In the genomic region with DNA sequence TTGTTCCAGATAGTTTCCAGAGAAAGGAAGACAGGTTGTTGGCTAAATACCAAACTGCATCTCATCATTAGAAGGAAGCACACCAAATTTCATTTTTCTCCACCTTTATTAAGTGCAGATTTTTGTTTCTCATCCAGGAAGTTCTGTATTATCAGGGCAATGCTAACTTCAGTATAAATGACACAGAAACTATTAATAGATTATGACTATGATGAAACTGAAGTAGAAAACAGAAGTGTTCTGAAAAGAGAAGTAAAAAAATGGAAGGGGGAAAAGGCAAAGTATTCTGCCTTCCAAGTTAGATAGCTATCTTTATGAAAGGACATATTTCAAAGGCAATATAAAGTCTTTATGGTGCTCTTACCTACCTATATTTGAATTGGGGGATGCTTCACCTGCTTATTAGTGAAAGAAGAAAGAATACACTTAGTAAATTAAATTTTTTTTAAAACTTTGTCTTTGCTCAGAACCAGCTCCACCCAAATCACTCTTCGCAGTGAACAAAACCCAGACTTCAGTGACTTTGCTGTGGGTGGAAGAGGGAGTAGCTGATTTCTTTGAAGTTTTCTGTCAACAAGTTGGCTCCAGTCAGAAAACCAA, we compare ENCODE assay signal across 1 cellular context.
TF ChIP-seq lines count a peak whose summit lies in the region.

No MANE protein-coding gene starts in this region.

TF ChIP-seq in GM12878, 131 proteins besides CTCF, POLR2A, EP300 and RAD21 (continued from another document and continues in another):
- TF ChIP-seq SKIL (IDR thresholded peaks at IDR 0.05; ENCODE audit: low read depth, poor library complexity, severe bottlenecking) (no peak), SREBF2 (IDR thresholded peaks at IDR 0.05; ENCODE audit: low read length) (no peak), NR2C2 (IDR thresholded peaks at IDR 0.05; ENCODE audit: borderline replicate concordance, control insufficient read depth, insufficient read length, low read depth) (no peak), HDAC6 (IDR thresholded peaks at IDR 0.05; ENCODE audit: unreplicated experiment) (no peak), FOXK2 (IDR thresholded peaks at IDR 0.05) (no peak), SRF (IDR thresholded peaks at IDR 0.05; ENCODE audit: low read depth in 2 of 2, low read length in 2 of 2) (no peak), NFXL1 (IDR thresholded peaks at IDR 0.05; ENCODE audit: borderline replicate concordance) (no peak), ZNF592 (IDR thresholded peaks at IDR 0.05) (no peak), PRDM15 (CRISPR knock-in tag; IDR thresholded peaks at IDR 0.05) (no peak), IRF4 (IDR thresholded peaks at IDR 0.05; ENCODE audit: low read depth, low read length) (no peak), MXI1 (IDR thresholded peaks at IDR 0.05; ENCODE audit: low read depth, low read length) (no peak), RUNX3 (IDR thresholded peaks at IDR 0.05; ENCODE audit: low read length) (peak; percentile 59), STAT1 (conservative IDR thresholded peaks at IDR 0.05) (no peak), ZBTB4 (CRISPR knock-in tag; IDR thresholded peaks at IDR 0.05) (no peak), TBL1XR1 (IDR thresholded peaks at IDR 0.05; ENCODE audit: low read depth, low read length) (no peak; the same call in 1 of the 2 replicates)
- TF ChIP-seq, protein P1, sequence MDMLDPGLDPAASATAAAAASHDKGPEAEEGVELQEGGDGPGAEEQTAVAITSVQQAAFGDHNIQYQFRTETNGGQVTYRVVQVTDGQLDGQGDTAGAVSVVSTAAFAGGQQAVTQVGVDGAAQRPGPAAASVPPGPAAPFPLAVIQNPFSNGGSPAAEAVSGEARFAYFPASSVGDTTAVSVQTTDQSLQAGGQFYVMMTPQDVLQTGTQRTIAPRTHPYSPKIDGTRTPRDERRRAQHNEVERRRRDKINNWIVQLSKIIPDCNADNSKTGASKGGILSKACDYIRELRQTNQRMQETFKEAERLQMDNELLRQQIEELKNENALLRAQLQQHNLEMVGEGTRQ (IDR thresholded peaks at IDR 0.05; ENCODE audit: borderline replicate concordance, low read depth, low read length), result no peak
- TF ChIP-seq, protein P2, sequence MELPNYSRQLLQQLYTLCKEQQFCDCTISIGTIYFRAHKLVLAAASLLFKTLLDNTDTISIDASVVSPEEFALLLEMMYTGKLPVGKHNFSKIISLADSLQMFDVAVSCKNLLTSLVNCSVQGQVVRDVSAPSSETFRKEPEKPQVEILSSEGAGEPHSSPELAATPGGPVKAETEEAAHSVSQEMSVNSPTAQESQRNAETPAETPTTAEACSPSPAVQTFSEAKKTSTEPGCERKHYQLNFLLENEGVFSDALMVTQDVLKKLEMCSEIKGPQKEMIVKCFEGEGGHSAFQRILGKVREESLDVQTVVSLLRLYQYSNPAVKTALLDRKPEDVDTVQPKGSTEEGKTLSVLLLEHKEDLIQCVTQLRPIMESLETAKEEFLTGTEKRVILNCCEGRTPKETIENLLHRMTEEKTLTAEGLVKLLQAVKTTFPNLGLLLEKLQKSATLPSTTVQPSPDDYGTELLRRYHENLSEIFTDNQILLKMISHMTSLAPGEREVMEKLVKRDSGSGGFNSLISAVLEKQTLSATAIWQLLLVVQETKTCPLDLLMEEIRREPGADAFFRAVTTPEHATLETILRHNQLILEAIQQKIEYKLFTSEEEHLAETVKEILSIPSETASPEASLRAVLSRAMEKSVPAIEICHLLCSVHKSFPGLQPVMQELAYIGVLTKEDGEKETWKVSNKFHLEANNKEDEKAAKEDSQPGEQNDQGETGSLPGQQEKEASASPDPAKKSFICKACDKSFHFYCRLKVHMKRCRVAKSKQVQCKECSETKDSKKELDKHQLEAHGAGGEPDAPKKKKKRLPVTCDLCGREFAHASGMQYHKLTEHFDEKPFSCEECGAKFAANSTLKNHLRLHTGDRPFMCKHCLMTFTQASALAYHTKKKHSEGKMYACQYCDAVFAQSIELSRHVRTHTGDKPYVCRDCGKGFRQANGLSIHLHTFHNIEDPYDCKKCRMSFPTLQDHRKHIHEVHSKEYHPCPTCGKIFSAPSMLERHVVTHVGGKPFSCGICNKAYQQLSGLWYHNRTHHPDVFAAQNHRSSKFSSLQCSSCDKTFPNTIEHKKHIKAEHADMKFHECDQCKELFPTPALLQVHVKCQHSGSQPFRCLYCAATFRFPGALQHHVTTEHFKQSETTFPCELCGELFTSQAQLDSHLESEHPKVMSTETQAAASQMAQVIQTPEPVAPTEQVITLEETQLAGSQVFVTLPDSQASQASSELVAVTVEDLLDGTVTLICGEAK (IDR thresholded peaks at IDR 0.05; ENCODE audit: borderline replicate concordance), result no peak
- TF ChIP-seq, protein P3, sequence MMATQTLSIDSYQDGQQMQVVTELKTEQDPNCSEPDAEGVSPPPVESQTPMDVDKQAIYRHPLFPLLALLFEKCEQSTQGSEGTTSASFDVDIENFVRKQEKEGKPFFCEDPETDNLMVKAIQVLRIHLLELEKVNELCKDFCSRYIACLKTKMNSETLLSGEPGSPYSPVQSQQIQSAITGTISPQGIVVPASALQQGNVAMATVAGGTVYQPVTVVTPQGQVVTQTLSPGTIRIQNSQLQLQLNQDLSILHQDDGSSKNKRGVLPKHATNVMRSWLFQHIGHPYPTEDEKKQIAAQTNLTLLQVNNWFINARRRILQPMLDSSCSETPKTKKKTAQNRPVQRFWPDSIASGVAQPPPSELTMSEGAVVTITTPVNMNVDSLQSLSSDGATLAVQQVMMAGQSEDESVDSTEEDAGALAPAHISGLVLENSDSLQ (IDR thresholded peaks at IDR 0.05), result 0 out of 2 replicates have a peak, but pooled peaks have one; percentile 7
- TF ChIP-seq, protein P4, sequence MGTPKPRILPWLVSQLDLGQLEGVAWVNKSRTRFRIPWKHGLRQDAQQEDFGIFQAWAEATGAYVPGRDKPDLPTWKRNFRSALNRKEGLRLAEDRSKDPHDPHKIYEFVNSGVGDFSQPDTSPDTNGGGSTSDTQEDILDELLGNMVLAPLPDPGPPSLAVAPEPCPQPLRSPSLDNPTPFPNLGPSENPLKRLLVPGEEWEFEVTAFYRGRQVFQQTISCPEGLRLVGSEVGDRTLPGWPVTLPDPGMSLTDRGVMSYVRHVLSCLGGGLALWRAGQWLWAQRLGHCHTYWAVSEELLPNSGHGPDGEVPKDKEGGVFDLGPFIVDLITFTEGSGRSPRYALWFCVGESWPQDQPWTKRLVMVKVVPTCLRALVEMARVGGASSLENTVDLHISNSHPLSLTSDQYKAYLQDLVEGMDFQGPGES (IDR thresholded peaks at IDR 0.05), result no peak
- TF ChIP-seq, protein P5, sequence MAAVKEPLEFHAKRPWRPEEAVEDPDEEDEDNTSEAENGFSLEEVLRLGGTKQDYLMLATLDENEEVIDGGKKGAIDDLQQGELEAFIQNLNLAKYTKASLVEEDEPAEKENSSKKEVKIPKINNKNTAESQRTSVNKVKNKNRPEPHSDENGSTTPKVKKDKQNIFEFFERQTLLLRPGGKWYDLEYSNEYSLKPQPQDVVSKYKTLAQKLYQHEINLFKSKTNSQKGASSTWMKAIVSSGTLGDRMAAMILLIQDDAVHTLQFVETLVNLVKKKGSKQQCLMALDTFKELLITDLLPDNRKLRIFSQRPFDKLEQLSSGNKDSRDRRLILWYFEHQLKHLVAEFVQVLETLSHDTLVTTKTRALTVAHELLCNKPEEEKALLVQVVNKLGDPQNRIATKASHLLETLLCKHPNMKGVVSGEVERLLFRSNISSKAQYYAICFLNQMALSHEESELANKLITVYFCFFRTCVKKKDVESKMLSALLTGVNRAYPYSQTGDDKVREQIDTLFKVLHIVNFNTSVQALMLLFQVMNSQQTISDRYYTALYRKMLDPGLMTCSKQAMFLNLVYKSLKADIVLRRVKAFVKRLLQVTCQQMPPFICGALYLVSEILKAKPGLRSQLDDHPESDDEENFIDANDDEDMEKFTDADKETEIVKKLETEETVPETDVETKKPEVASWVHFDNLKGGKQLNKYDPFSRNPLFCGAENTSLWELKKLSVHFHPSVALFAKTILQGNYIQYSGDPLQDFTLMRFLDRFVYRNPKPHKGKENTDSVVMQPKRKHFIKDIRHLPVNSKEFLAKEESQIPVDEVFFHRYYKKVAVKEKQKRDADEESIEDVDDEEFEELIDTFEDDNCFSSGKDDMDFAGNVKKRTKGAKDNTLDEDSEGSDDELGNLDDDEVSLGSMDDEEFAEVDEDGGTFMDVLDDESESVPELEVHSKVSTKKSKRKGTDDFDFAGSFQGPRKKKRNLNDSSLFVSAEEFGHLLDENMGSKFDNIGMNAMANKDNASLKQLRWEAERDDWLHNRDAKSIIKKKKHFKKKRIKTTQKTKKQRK (IDR thresholded peaks at IDR 0.05; ENCODE audit: low read depth, low read length), result no peak
